In the genomic region with DNA sequence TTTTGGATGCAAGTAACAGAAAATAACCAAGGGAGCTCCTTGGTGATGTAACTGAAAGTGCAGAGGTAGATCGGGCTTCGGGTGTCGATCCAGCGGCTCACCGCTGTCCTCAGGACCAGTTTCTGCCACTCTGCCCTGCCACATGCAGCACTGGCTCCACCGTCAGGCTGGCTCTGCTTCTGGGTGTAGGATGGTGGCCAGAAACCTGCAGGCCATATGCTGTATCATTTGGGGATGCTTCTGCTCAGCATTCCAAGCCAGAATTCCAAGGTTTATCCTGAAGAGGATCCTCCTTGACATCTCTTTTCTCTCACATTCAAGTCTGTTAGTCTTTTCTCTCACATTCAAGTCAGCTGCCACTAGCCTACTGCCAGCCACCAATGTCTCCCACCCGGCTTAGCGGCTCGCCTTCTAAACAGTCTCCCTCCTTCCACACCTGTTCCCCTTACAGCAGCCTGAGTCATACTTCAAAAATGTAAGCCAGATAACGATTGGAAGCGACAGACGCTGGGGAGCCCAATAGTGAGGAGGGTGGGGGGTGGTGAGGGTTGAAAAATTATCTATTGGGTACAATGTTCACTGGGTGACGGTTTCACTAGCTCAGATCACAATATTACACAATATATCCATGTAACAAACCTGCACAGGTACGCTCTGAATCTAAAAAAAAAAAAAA, we compare ENCODE assay signal across 2 cellular contexts.
TF ChIP-seq lines count a peak whose summit lies in the region.

No MANE protein-coding gene starts in this region.

TF ChIP-seq in GM12878, 131 proteins besides CTCF, POLR2A, EP300 and RAD21 (continued from another document):
- TF ChIP-seq, protein P1, sequence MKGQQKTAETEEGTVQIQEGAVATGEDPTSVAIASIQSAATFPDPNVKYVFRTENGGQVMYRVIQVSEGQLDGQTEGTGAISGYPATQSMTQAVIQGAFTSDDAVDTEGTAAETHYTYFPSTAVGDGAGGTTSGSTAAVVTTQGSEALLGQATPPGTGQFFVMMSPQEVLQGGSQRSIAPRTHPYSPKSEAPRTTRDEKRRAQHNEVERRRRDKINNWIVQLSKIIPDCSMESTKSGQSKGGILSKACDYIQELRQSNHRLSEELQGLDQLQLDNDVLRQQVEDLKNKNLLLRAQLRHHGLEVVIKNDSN (IDR thresholded peaks at IDR 0.05; ENCODE audit: borderline replicate concordance, extremely low read length, insufficient read depth, low read depth, low read length): no peak
- TF ChIP-seq EED (IDR thresholded peaks at IDR 0.05; ENCODE audit: low read depth) (no peak), HDGF (IDR thresholded peaks at IDR 0.05) (no peak), CBX5 (IDR thresholded peaks at IDR 0.05; ENCODE audit: low read depth) (no peak), CBX3 (IDR thresholded peaks at IDR 0.05; ENCODE audit: borderline replicate concordance, low read depth) (no peak), MYB (IDR thresholded peaks at IDR 0.05; ENCODE audit: borderline replicate concordance, low read depth, low read length) (no peak), TAF1 (IDR thresholded peaks at IDR 0.05; ENCODE audit: borderline replicate concordance, low read depth, low read length) (no peak), RAD51 (IDR thresholded peaks at IDR 0.05) (no peak), PAX8 (IDR thresholded peaks at IDR 0.05) (no peak), WRNIP1 (IDR thresholded peaks at IDR 0.05; ENCODE audit: borderline replicate concordance, low read depth, low read length) (no peak), SMC3 (IDR thresholded peaks at IDR 0.05; ENCODE audit: borderline replicate concordance, low read length) (no peak), TCF3 (IDR thresholded peaks at IDR 0.05; ENCODE audit: borderline replicate concordance, insufficient read depth, low read depth, low read length) (no peak), BHLHE40 (IDR thresholded peaks at IDR 0.05; ENCODE audit: borderline replicate concordance in 1 of 2, low read depth in 2 of 2, low read length in 1 of 2) (no peak)
- TF ChIP-seq, protein P2, sequence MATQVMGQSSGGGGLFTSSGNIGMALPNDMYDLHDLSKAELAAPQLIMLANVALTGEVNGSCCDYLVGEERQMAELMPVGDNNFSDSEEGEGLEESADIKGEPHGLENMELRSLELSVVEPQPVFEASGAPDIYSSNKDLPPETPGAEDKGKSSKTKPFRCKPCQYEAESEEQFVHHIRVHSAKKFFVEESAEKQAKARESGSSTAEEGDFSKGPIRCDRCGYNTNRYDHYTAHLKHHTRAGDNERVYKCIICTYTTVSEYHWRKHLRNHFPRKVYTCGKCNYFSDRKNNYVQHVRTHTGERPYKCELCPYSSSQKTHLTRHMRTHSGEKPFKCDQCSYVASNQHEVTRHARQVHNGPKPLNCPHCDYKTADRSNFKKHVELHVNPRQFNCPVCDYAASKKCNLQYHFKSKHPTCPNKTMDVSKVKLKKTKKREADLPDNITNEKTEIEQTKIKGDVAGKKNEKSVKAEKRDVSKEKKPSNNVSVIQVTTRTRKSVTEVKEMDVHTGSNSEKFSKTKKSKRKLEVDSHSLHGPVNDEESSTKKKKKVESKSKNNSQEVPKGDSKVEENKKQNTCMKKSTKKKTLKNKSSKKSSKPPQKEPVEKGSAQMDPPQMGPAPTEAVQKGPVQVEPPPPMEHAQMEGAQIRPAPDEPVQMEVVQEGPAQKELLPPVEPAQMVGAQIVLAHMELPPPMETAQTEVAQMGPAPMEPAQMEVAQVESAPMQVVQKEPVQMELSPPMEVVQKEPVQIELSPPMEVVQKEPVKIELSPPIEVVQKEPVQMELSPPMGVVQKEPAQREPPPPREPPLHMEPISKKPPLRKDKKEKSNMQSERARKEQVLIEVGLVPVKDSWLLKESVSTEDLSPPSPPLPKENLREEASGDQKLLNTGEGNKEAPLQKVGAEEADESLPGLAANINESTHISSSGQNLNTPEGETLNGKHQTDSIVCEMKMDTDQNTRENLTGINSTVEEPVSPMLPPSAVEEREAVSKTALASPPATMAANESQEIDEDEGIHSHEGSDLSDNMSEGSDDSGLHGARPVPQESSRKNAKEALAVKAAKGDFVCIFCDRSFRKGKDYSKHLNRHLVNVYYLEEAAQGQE (IDR thresholded peaks at IDR 0.05; ENCODE audit: low read depth, low read length): no peak
TF ChIP-seq in GM12878: peak in this region for 0.

TF ChIP-seq in liver, 16 proteins besides CTCF, POLR2A, EP300 and RAD21 (continued from another document):
- TF ChIP-seq, protein P3, sequence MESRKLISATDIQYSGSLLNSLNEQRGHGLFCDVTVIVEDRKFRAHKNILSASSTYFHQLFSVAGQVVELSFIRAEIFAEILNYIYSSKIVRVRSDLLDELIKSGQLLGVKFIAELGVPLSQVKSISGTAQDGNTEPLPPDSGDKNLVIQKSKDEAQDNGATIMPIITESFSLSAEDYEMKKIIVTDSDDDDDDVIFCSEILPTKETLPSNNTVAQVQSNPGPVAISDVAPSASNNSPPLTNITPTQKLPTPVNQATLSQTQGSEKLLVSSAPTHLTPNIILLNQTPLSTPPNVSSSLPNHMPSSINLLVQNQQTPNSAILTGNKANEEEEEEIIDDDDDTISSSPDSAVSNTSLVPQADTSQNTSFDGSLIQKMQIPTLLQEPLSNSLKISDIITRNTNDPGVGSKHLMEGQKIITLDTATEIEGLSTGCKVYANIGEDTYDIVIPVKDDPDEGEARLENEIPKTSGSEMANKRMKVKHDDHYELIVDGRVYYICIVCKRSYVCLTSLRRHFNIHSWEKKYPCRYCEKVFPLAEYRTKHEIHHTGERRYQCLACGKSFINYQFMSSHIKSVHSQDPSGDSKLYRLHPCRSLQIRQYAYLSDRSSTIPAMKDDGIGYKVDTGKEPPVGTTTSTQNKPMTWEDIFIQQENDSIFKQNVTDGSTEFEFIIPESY (IDR thresholded peaks at IDR 0.05): peak; percentile 27
- TF ChIP-seq GABPA (IDR thresholded peaks at IDR 0.05 in 1 of 2, conservative IDR thresholded peaks at IDR 0.05 in 1 of 2): peak in 1 of 2 donors; percentile 40
- TF ChIP-seq HNF4A (conservative IDR thresholded peaks at IDR 0.05): peak; percentile 83
- TF ChIP-seq, protein P2 (IDR thresholded peaks at IDR 0.05): no peak
- peak; percentile 91 to 92 for TF ChIP-seq JUND (IDR thresholded peaks at IDR 0.05)
- TF ChIP-seq YY1 (IDR thresholded peaks at IDR 0.05): peak; percentile 31
- peak; percentile 36 to 59 for TF ChIP-seq RXRA (IDR thresholded peaks at IDR 0.05)
- TF ChIP-seq EGR1 (IDR thresholded peaks at IDR 0.05; ENCODE audit: low read depth in 2 of 2): no peak
- TF ChIP-seq, protein P4, sequence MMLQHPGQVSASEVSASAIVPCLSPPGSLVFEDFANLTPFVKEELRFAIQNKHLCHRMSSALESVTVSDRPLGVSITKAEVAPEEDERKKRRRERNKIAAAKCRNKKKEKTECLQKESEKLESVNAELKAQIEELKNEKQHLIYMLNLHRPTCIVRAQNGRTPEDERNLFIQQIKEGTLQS (IDR thresholded peaks at IDR 0.05): peak; percentile 82
